ENCODE assay signal across 10 cellular contexts in the genomic region with DNA sequence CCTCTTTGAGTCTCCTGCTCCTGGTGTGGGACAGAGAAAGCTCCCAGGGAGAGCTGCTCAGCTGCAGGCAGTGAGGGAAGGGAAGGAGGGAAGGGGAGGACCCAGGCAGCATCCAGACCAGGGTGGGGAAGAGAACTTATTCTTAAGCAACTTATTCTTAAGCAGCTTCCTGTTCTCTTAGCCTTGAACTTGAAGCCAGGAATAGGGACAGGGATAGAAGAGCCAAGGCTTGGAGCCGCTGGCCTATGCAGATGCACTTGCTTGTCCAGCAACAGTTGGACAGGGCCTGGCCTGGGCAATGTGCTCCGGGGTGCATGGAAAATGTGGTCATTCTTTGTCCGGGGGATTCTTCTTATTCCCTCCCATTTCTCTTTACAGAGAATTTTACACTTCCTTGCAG. TPM values are rescaled to one million over a fixed set of nuclear protein-coding genes. Genes with fewer than 3 reads are reported as not detected.
DNase-seq lines count a peak whose midpoint lies in the region; ATAC-seq and TF ChIP-seq lines count a peak whose summit lies in the region.
"Had no signal": no experiment of that assay in that cellular context is flagged by ENCODE, and none has a peak within 500 bp of the region (broad histone marks: within the 10 kb centered on the region; RNA-seq: fewer than 3 reads in every experiment).

No MANE protein-coding gene starts in this region.

- H4K20me1 ChIP-seq in hepatocyte (ENCODE audit: insufficient read depth, poor library complexity, severe bottlenecking): no peaks in the 10 kb centered on the region

- TF ChIP-seq POLR2A in stomach (IDR thresholded peaks at IDR 0.05): no peak

- DNase-seq in ascending aorta (ENCODE audit: low spot score in 2 of 2) (no peak), hepatocyte (ENCODE audit: low spot score) (no peak), stomach (no peak), HEK293T (ENCODE audit: extremely low spot score) (no peak)
- DNase-seq: activated CD4-positive, alpha-beta T cell treated with anti-CD3 and anti-CD28 coated beads for 48 hours had no signal

- no peak overlapping the region for H3K9ac ChIP-seq in HUES6 (ENCODE audit: low read length)

- CTCF ChIA-PET in HEK293T (lab: Yijun Ruan, JAX): interaction anchor here (1.8 kb wide), 1 partner anchor 7 kb away, joined by 12 read pairs; no protein-coding TSS in a partner anchor

- ATAC-seq in HG03432 (IDR thresholded peaks at IDR 0.05; ENCODE audit: unreplicated experiment) (no peak), GM21825 (IDR thresholded peaks at IDR 0.05; ENCODE audit: unreplicated experiment) (no peak), GM19455 (IDR thresholded peaks at IDR 0.05; ENCODE audit: unreplicated experiment) (no peak)

- no peak for TF ChIP-seq CTCF in ascending aorta (IDR thresholded peaks at IDR 0.05)
- TF ChIP-seq CTCF in hepatocyte (IDR thresholded peaks at IDR 0.05; ENCODE audit: poor library complexity): no peak
- TF ChIP-seq CTCF in stomach (IDR thresholded peaks at IDR 0.05): no peak

- no peak for TF ChIP-seq EP300 in stomach (IDR thresholded peaks at IDR 0.05)

- peak overlapping the region; percentile 66 for H2AFZ ChIP-seq in hepatocyte

- no peaks in the 10 kb centered on the region for H3K9me2 ChIP-seq in hepatocyte (replicated peaks; ENCODE audit: insufficient read depth)

- 71% methylated on average over 3 of the region's 3 CpGs for WGBS in hepatocyte (ENCODE audit: low lambda C conversion rate, missing lambda C conversion rate)
- 48 to 72% (median 54%) methylated on average over 3 of the region's 3 CpGs for WGBS in stomach, 5 donors

- H3K4me2 ChIP-seq in hepatocyte: peak overlapping the region; percentile 66

- H3K4me1 ChIP-seq in HUES6 (ENCODE audit: control insufficient read depth, insufficient read depth, low read length): peaks cover 15% of the 10 kb centered on the region
- H3K4me1 ChIP-seq in ascending aorta: no peaks in the 10 kb centered on the region
- H3K4me1 ChIP-seq in hepatocyte (ENCODE audit: insufficient read depth): peaks cover 24% of the 10 kb centered on the region
- peaks cover 0 to 15% (median 12%) of the 10 kb centered on the region in 4 donors for H3K4me1 ChIP-seq in stomach

- POLR2A ChIA-PET in HEK293T (lab: Yijun Ruan, JAX): no interaction called here

- H3K36me3 ChIP-seq in HUES6 (ENCODE audit: control insufficient read depth, insufficient read depth, low read length): no peaks in the 10 kb centered on the region
- no peaks in the 10 kb centered on the region for H3K36me3 ChIP-seq in ascending aorta
- no peaks in the 10 kb centered on the region for H3K36me3 ChIP-seq in hepatocyte (replicated peaks; ENCODE audit: insufficient read depth, low read depth)
- H3K36me3 ChIP-seq in stomach: no peaks in the 10 kb centered on the region
- H3K36me3 ChIP-seq: cardiac muscle cell had no signal

- no peaks in the 10 kb centered on the region for H3K9me3 ChIP-seq in HUES6 (ENCODE audit: control insufficient read depth, insufficient read depth, low read depth, low read length)
- no peaks in the 10 kb centered on the region for H3K9me3 ChIP-seq in ascending aorta
- no peaks in the 10 kb centered on the region for H3K9me3 ChIP-seq in hepatocyte (ENCODE audit: low read depth)
- H3K9me3 ChIP-seq in stomach: no peaks in the 10 kb centered on the region

- no peaks in the 10 kb centered on the region for H3K79me2 ChIP-seq in hepatocyte

- H3K4me3 ChIP-seq in HUES6 (ENCODE audit: low read depth, low read length): peak overlapping the region; percentile 31; the same call in 1 of the 2 replicates
- peak overlapping the region in 1 of 2 donors; percentile 13 for H3K4me3 ChIP-seq in ascending aorta
- no peak overlapping the region for H3K4me3 ChIP-seq in hepatocyte
- no peak overlapping the region for H3K4me3 ChIP-seq in stomach
- H3K4me3 ChIP-seq: cardiac muscle cell had no signal

- H3K27me3 ChIP-seq in HUES6 (ENCODE audit: control insufficient read depth, insufficient read depth, low read length) (peaks cover 12% of the 10 kb centered on the region), ascending aorta (no peaks in the 10 kb centered on the region), hepatocyte (peaks cover 2% of the 10 kb centered on the region), stomach (peaks cover under 1 to 14% (median 4%) of the 10 kb centered on the region in 3 donors)

- H3K27ac ChIP-seq in HUES6 (ENCODE audit: low read depth, low read length) (no peak overlapping the region), ascending aorta (peak overlapping the region; percentile 21 to 64), hepatocyte (peak overlapping the region; percentile 84), stomach (peak overlapping the region in 3 of 5 donors; percentile 42 to 61 (median 49))
- H3K27ac ChIP-seq: cardiac muscle cell had no signal

- intact Hi-C loops in ascending aorta (cut with DNase I) (loop anchor here (10.0 kb wide), 1 partner anchor 528 kb away; a partner anchor contains a TSS), stomach (cut with DNase I; ENCODE audit: low total_unique reads) (no loop called here)

TF ChIP-seq in HEK293T, 16 proteins besides CTCF, POLR2A, EP300 and RAD21:
- TF ChIP-seq, protein P1, sequence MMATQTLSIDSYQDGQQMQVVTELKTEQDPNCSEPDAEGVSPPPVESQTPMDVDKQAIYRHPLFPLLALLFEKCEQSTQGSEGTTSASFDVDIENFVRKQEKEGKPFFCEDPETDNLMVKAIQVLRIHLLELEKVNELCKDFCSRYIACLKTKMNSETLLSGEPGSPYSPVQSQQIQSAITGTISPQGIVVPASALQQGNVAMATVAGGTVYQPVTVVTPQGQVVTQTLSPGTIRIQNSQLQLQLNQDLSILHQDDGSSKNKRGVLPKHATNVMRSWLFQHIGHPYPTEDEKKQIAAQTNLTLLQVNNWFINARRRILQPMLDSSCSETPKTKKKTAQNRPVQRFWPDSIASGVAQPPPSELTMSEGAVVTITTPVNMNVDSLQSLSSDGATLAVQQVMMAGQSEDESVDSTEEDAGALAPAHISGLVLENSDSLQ (IDR thresholded peaks at IDR 0.05): no peak

RNA-seq across cellular contexts. Expression of a gene that starts 31.4 kb away (rescaled TPM):
- total RNA-seq in ascending aorta (48.0 TPM), hepatocyte (101 and 102 TPM in 2 replicates), stomach (100 to 1,000 TPM in 3 of 5 donors, 10 to 100 TPM in 2; 34.6 to 157 (median 145) TPM)
- polyA plus RNA-seq in hepatocyte (67.6 and 76.8 TPM in 2 replicates), stomach (10 to 100 TPM; 14.4 to 26.1 (median 15.9) TPM)
